18 cellular contexts compared by ENCODE assay signal in the genomic region with DNA sequence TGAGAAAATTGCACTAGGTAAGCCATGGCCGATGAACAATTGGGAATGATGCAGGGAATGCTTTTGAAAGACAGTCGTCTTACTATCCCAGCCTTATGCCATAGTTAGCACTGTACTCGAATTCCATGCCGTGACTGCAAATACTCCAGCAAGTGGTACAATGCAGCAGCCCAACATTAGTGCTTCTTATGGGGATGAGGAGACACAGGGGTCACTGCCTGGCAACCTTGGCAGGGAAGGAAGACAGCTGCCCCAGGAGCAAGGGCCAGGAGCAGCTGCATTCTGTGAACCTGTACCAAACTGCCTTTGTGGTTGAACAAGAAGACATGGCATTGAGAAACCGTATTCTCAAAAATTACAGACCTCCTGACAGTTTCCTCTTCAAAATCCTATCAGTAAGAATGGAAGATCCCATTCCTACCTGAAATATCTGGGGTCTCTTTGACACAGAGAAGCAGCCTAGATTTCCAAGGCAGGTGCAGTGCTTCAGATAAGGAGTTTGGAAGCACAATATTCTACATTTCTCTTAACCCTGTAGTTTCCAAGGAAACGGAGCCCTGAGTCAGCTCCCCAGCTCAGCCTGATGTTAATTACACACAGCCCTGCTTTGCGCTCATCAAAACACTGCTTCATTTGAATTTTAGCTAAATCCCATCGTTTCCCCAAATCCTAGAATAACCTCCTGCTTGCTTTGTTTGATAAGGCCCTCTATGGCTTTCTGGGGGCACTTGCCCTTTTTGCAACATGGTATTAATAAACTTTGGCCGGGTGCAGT.
"Had no signal": no experiment of that assay in that cellular context is flagged by ENCODE, and none has a peak within 500 bp of the region (broad histone marks: within the 10 kb centered on the region; RNA-seq: fewer than 3 reads in every experiment).

No MANE protein-coding gene starts in this region.

- H3K27me3 ChIP-seq: body of pancreas had no signal

- H3K27ac ChIP-seq: stomach, thoracic aorta had no signal

- H3K4me1 ChIP-seq: stomach had no signal

- H3K9me3 ChIP-seq: body of pancreas, stomach, thoracic aorta had no signal

- H3K4me3 ChIP-seq: body of pancreas, lung, stomach, thoracic aorta had no signal

- H3K36me3 ChIP-seq: stomach, thoracic aorta had no signal

- ATAC-seq: activated CD8-positive, alpha-beta T cell treated with anti-CD3 and anti-CD28 coated beads, Interleukin-2, amount 10 ng/mL, durations not matched to agents 7 days and 5 days; left cardiac atrium; naive thymus-derived CD8-positive, alpha-beta T cell; right cardiac atrium had no signal

- DNase-seq: activated CD4-positive, alpha-beta T cell treated with anti-CD3 and anti-CD28 coated beads, Interleukin-2, amount 10 ng/mL, durations not matched to agents 24 days and 14 days; activated CD4-positive, CD25-positive, alpha-beta regulatory T cell; activated CD8-positive, alpha-beta memory T cell treated with anti-CD3 and anti-CD28 coated beads, Interleukin-2, amount 50 U/mL, for 4 hours; activated CD8-positive, alpha-beta T cell treated with anti-CD3 and anti-CD28 coated beads, Interleukin-2, amount 10 ng/mL, durations not matched to agents 7 days and 5 days; activated effector memory CD4-positive, alpha-beta T cell treated with anti-CD3 and anti-CD28 coated beads, Interleukin-2, amount 50 U/mL, for 16 hours; activated T-cell treated with anti-CD3 and anti-CD28 coated beads, Interleukin-2, amount 50 U/mL, for 48 hours; body of pancreas; cortex of kidney; effector memory CD4-positive, alpha-beta T cell; foreskin melanocyte; left cardiac atrium; naive thymus-derived CD8-positive, alpha-beta T cell; right cardiac atrium; stimulated activated CD4-positive, alpha-beta T cell treated with anti-CD3 and anti-CD28 coated beads, Interleukin-1b, Interleukin-23, amount 100 ng/mL, for 48 hours; stomach; T-helper 2 cell had no signal
